In genomic region chr18:56835331-56835730, GRCh38 we compare ENCODE assay signal across 23 cellular contexts.
"Had no signal": no experiment of that assay in that cellular context is flagged by ENCODE, and none has a peak within 500 bp of the region (broad histone marks: within the 10 kb centered on the region; RNA-seq: fewer than 3 reads in every experiment).

No MANE protein-coding gene starts in this region.

- H3K4me3 ChIP-seq: cardiac muscle cell, heart left ventricle, psoas muscle, transverse colon had no signal

- H2AFZ ChIP-seq: parathyroid adenoma had no signal

- H3K4me1 ChIP-seq: heart left ventricle, parathyroid adenoma, psoas muscle, transverse colon had no signal

- H3K9ac ChIP-seq: parathyroid adenoma had no signal

- H3K36me3 ChIP-seq: cardiac muscle cell, transverse colon had no signal

- DNase-seq: activated naive CD4-positive, alpha-beta T cell; activated T-cell treated with anti-CD3 and anti-CD28 coated beads for 4 hours; activated T-cell treated with anti-CD3 and anti-CD28 coated beads, Interleukin-2, amount 50 U/mL, for 72 hours; aorta; cerebellar nuclear complex; cortex of kidney; effector memory CD8-positive, alpha-beta T cell; heart left ventricle; hypothalamus; immature natural killer cell; midbrain; naive thymus-derived CD8-positive, alpha-beta T cell; nucleus accumbens; psoas muscle; stimulated activated CD4-positive, alpha-beta T cell treated with anti-CD3 and anti-CD28 coated beads, Interleukin-2, amount 100 ng/mL, for 48 hours; stimulated activated naive CD4-positive, alpha-beta T cell treated with Interleukin-2 at 50 U/mL for 16 hours; T-helper 17 cell; T1000; transverse colon had no signal

- H3K27me3 ChIP-seq: cardiac muscle cell, heart left ventricle, transverse colon had no signal

- H3K27ac ChIP-seq: cardiac muscle cell, heart left ventricle, parathyroid adenoma, psoas muscle, transverse colon had no signal

- ATAC-seq: activated naive CD4-positive, alpha-beta T cell treated with anti-CD3 and anti-CD28 coated beads, Interleukin-2, amount 50 U/mL, for 72 hours; activated T-cell treated with anti-CD3 and anti-CD28 coated beads, Interleukin-2, amount 50 U/mL, for 72 hours; effector memory CD8-positive, alpha-beta T cell; heart left ventricle; naive thymus-derived CD8-positive, alpha-beta T cell; psoas muscle; T-helper 17 cell; WTC11 had no signal

- H3K9me3 ChIP-seq: heart left ventricle, psoas muscle, transverse colon had no signal
